1 cellular context compared by ENCODE assay signal in the genomic region with DNA sequence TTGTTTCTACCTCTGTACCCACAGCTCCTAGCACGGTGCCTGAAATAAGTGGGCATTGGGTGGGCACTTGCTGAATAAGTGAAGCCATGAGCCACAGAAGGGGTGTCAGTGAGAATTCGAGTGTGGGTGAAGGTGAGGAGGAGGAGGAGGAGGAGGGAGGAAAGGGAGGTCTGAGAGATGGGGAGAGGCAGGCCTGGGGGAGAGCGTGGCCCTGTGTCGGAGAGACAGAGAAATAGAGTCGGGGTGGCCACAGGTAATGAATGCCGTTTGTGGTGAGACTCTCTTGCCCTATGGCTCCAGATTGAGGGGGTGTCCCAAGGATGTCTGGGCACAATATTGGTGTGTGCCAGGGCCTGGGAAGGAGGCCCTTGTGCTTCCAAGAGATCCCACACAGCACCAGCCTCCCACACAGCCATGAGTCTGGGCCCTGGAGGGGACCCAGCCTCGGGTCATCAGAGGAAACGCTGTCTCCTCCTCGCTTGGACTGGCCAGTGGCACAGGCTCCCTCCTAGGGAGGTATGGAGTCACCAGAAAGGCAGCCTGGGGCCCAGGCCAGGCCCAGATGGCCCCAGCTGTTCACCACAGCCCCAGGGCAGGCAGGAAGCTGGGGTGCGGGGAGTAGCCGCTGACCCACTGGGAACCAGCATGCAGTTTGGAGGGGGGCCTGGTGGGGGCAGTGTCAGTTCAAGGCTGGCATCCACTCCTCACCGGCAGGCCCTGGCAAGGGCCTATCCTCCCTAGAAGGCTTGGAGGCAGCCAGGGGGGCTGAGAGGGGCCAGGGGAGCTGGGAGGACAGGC.
TF ChIP-seq lines count a peak whose summit lies in the region.

No MANE protein-coding gene starts in this region.

TF ChIP-seq in IMR-90, 13 proteins besides CTCF, POLR2A, EP300 and RAD21:
- TF ChIP-seq BHLHE40 (IDR thresholded peaks at IDR 0.05; ENCODE audit: low read depth, low read length), result no peak
- no peak for TF ChIP-seq MXI1 (IDR thresholded peaks at IDR 0.05; ENCODE audit: borderline replicate concordance, low read depth, low read length)
